ENCODE assay signal across 28 cellular contexts in genomic region chr5:159395202-159395601, GRCh38.
"Had no signal": no experiment of that assay in that cellular context is flagged by ENCODE, and none has a peak within 500 bp of the region (broad histone marks: within the 10 kb centered on the region; RNA-seq: fewer than 3 reads in every experiment).

No MANE protein-coding gene starts in this region.

- H3K27ac Mint-ChIP-seq: nephron progenitor cell; stimulated activated effector memory CD8-positive, alpha-beta T cell treated with anti-CD3 and anti-CD28 coated beads, Interleukin-12 subunit alpha, Interleukin-12 subunit beta, amount 100 ng/mL, for 72 hours; stimulated activated naive B cell treated with anti-CD40 and anti-IgM and Interleukin-4, amounts not matched to agents 10 μg/mL and 1 μg/mL and 100 μg/mL, for 72 hours; stimulated activated naive CD8-positive, alpha-beta T cell treated with anti-CD3 and anti-CD28 coated beads, Interleukin-15, Interleukin-2, amounts not matched to agents 100 ng/mL and 50 ng/mL, for 24 hours; type B pancreatic cell had no signal

- ATAC-seq: naive thymus-derived CD8-positive, alpha-beta T cell; natural killer cell treated with Interleukin-12 subunit alpha and Interleukin-12 subunit beta and Interleukin-15 and Interleukin-18, amount 100 ng/mL, for 72 hours; pancreas; right lobe of liver; stimulated activated effector memory CD8-positive, alpha-beta T cell treated with anti-CD3 and anti-CD28 coated beads, Interleukin-12 subunit alpha, Interleukin-12 subunit beta, amount 100 ng/mL, for 72 hours; stimulated activated naive B cell treated with anti-CD40 and anti-IgM and Interleukin-4, amounts not matched to agents 10 μg/mL and 1 μg/mL and 100 μg/mL, for 72 hours; upper lobe of right lung had no signal

- H3K4me1 Mint-ChIP-seq: naive thymus-derived CD8-positive, alpha-beta T cell; nephron progenitor cell; neural crest cell; stimulated activated effector memory CD8-positive, alpha-beta T cell treated with anti-CD3 and anti-CD28 coated beads, Interleukin-12 subunit alpha, Interleukin-12 subunit beta, amount 100 ng/mL, for 72 hours had no signal

- H3K27me3 ChIP-seq: neutrophil, pancreas, right atrium auricular region, sigmoid colon, thyroid gland, tibial nerve, upper lobe of right lung, uterus had no signal

- H3K36me3 ChIP-seq: neutrophil, pancreas, prostate gland, right atrium auricular region, right lobe of liver, sigmoid colon, stomach, thoracic aorta, thyroid gland, tibial nerve, upper lobe of right lung, uterus had no signal

- H3K36me3 Mint-ChIP-seq: stimulated activated effector memory CD8-positive, alpha-beta T cell treated with anti-CD3 and anti-CD28 coated beads, Interleukin-12 subunit alpha, Interleukin-12 subunit beta, amount 100 ng/mL, for 72 hours; type B pancreatic cell had no signal

- H3K27me3 Mint-ChIP-seq: type B pancreatic cell had no signal

- H3K9me3 ChIP-seq: neutrophil, pancreas, prostate gland, right atrium auricular region, right lobe of liver, sigmoid colon, stomach, thoracic aorta, thyroid gland, upper lobe of right lung, uterus had no signal

- H3K4me1 ChIP-seq: pancreas, prostate gland, right atrium auricular region, right lobe of liver, sigmoid colon, stomach, thyroid gland, tibial nerve, upper lobe of right lung, uterus had no signal

- DNase-seq: naive thymus-derived CD8-positive, alpha-beta T cell; nephron progenitor cell; nucleus accumbens; pancreas; retina; right lobe of liver; sigmoid colon; small intestine; stimulated activated CD4-positive, alpha-beta T cell treated with anti-CD3 and anti-CD28 coated beads, Interleukin-15, amount 100 ng/mL, for 24 hours; stimulated activated CD4-positive, alpha-beta T cell treated with anti-CD3 and anti-CD28 coated beads, Interleukin-2, amount 100 ng/mL, for 24 hours; stimulated activated CD4-positive, alpha-beta T cell treated with anti-CD3 and anti-CD28 coated beads, Interleukin-2, amount 100 ng/mL, for 48 hours; stimulated activated CD4-positive, alpha-beta T cell treated with anti-CD3 and anti-CD28 coated beads, Interleukin-4, amount 100 ng/mL, for 24 hours; stimulated activated naive B cell treated with anti-CD40 and anti-IgM and Interleukin-4, amounts not matched to agents 10 μg/mL and 1 μg/mL and 100 μg/mL, for 72 hours; stimulated activated naive CD4-positive, alpha-beta T cell treated with Interleukin-2 at 50 U/mL for 16 hours; stomach; thyroid gland; upper lobe of right lung; uterus had no signal

- H3K4me3 ChIP-seq: pancreas, prostate gland, right atrium auricular region, right lobe of liver, sigmoid colon, stomach, thoracic aorta, thyroid gland, tibial nerve, upper lobe of right lung, uterus had no signal

- H3K27ac ChIP-seq: neutrophil, pancreas, prostate gland, right atrium auricular region, right lobe of liver, sigmoid colon, stomach, thoracic aorta, thyroid gland, tibial nerve, upper lobe of right lung, uterus had no signal

- H3K4me3 Mint-ChIP-seq: naive thymus-derived CD8-positive, alpha-beta T cell; natural killer cell treated with Interleukin-12 subunit alpha and Interleukin-12 subunit beta and Interleukin-15 and Interleukin-18, amount 100 ng/mL, for 72 hours; nephron progenitor cell; neural crest cell; stimulated activated effector memory CD8-positive, alpha-beta T cell treated with anti-CD3 and anti-CD28 coated beads, Interleukin-12 subunit alpha, Interleukin-12 subunit beta, amount 100 ng/mL, for 72 hours; stimulated activated naive B cell treated with anti-CD40 and anti-IgM and Interleukin-4, amounts not matched to agents 10 μg/mL and 1 μg/mL and 100 μg/mL, for 72 hours; stimulated activated naive CD8-positive, alpha-beta T cell treated with anti-CD3 and anti-CD28 coated beads, Interleukin-15, Interleukin-2, amounts not matched to agents 100 ng/mL and 50 ng/mL, for 24 hours; type B pancreatic cell had no signal
